ENCODE assay signal across 1 cellular context in genomic region chr12:121633833-121634196, GRCh38. TPM values are rescaled to one million over a fixed set of nuclear protein-coding genes. Genes with fewer than 3 reads are reported as not detected.
"Had no signal": no experiment of that assay in that cellular context is flagged by ENCODE, and none has a peak within 500 bp of the region (broad histone marks: within the 10 kb centered on the region; RNA-seq: fewer than 3 reads in every experiment).

No MANE protein-coding gene starts in this region.

RNA-seq across cellular contexts. Expression of gene MORN3, which starts 35.6 kb away (rescaled TPM):
- total RNA-seq: GM23248 had no signal
